ENCODE assay signal across 8 cellular contexts in genomic region chrX:41332988-41333743, GRCh38. TPM values are rescaled to one million over a fixed set of nuclear protein-coding genes. Genes with fewer than 3 reads are reported as not detected.
DNase-seq lines count a peak whose midpoint lies in the region; ATAC-seq and TF ChIP-seq lines count a peak whose summit lies in the region.

No MANE protein-coding gene starts in this region.

- H3K4me1 ChIP-seq in Caco-2 (peaks cover 8% of the 10 kb centered on the region; the same call in 1 of the 2 replicates), OCI-LY7 (ENCODE audit: insufficient read depth, low read length, poor library complexity, severe bottlenecking) (peaks cover 44% of the 10 kb centered on the region), mucosa of rectum (ENCODE audit: control insufficient read depth in 2 of 2, insufficient read depth in 2 of 2, low read length in 2 of 2) (peaks cover 20 to 25% of the 10 kb centered on the region in 2 donors)

- H3K27ac ChIP-seq in OCI-LY7 (ENCODE audit: low read depth, low read length, poor library complexity, severe bottlenecking), result peak overlapping the region; percentile 93
- peak overlapping the region; percentile 99 to 100 for H3K27ac ChIP-seq in mucosa of rectum (ENCODE audit: low read depth in 2 of 2, low read length in 2 of 2)

- BruUV-seq in Caco-2 (replicated peaks; lab: Mats Ljungman, UMichigan) (no TSS peak), OCI-LY7 (replicated peaks; lab: Mats Ljungman, UMichigan) (no TSS peak)

- peak overlapping the region; percentile 85 for H3K4me3 ChIP-seq in Caco-2 (ENCODE audit: low read depth, low read length)
- H3K4me3 ChIP-seq in OCI-LY7 (ENCODE audit: low read depth, low read length, poor library complexity, severe bottlenecking), result peak overlapping the region; percentile 100
- H3K4me3 ChIP-seq in epithelial cell of proximal tubule (ENCODE audit: low read depth, low read length), result peak overlapping the region; percentile 94
- H3K4me3 ChIP-seq in mucosa of rectum (ENCODE audit: low read length in 2 of 2), result peak overlapping the region; percentile 94 to 95

- peak overlapping the region; percentile 88 for H3K4me3 Mint-ChIP-seq in Caco-2 (ENCODE audit: unreplicated experiment)

- H3K9me3 ChIP-seq in Caco-2, result no peaks in the 10 kb centered on the region
- H3K9me3 ChIP-seq in OCI-LY7 (ENCODE audit: low read length), result no peaks in the 10 kb centered on the region
- H3K9me3 ChIP-seq in mucosa of rectum (ENCODE audit: control insufficient read depth in 2 of 2, low read length in 2 of 2), result no peaks in the 10 kb centered on the region

- POLR2A ChIA-PET in Caco-2 (lab: Charles Lee) (interaction anchor here (0.6 to 0.8 kb wide), 4 partner anchors 41 to 336 kb away, joined by 3 to 5 read pairs (median 4); no protein-coding TSS in a partner anchor), OCI-LY7 (lab: Charles Lee) (interaction anchor here (0.6 to 1.3 kb wide), 7 partner anchors 8 to 437 kb away, joined by 3 to 9 read pairs (median 3); partner anchors contain the start of gene USP9X)

- H4K20me1 ChIP-seq in OCI-LY7 (ENCODE audit: insufficient read depth, low read length), result peaks cover 29% of the 10 kb centered on the region

- H3K4me2 ChIP-seq in OCI-LY7 (ENCODE audit: low read length), result peak overlapping the region; percentile 97

- DNase-seq in Caco-2, result peak; percentile 87 to 91
- DNase-seq in HuH-7.5 (ENCODE audit: low spot score), result peak; percentile 62
- DNase-seq in OCI-LY7 (ENCODE audit: low spot score), result peak; percentile 87
- peak; percentile 83 for DNase-seq in activated T-cell treated with anti-CD3 and anti-CD28 coated beads for 48 hours (ENCODE audit: low read depth)
- DNase-seq in epithelial cell of proximal tubule (ENCODE audit: low read depth), result peak; percentile 26
- peak; percentile 47 to 88 for DNase-seq in stimulated activated CD8-positive, alpha-beta memory T cell treated with anti-CD3 and anti-CD28 coated beads, Interleukin-4, amount 100 ng/mL, for 4 hours (ENCODE audit: low read depth in 2 of 2, low spot score in 1 of 2)

- H3K79me2 ChIP-seq in OCI-LY7 (ENCODE audit: insufficient read depth, low read depth, low read length), result peaks cover 54% of the 10 kb centered on the region

- H3K4me1 Mint-ChIP-seq in Caco-2 (ENCODE audit: low read depth, unreplicated experiment), result no peaks in the 10 kb centered on the region

- intact Hi-C loops in Caco-2 (cut with micrococcal nuclease; ENCODE audit: unreplicated experiment) (loop anchor here (2.0 to 10.0 kb wide), 3 partner anchors 112 to 248 kb away; partner anchors contain the start of genes NYX and USP9X), OCI-LY7 (cut with micrococcal nuclease; ENCODE audit: unreplicated experiment) (loop anchor here (1.0 to 10.0 kb wide), 5 partner anchors 57 to 598 kb away; partner anchors contain the start of genes MED14 and USP9X)

- H3K27me3 Mint-ChIP-seq in Caco-2 (ENCODE audit: insufficient read depth, unreplicated experiment), result no peaks in the 10 kb centered on the region

- peaks cover 57% of the 10 kb centered on the region for H3K36me3 Mint-ChIP-seq in Caco-2 (ENCODE audit: insufficient read depth, unreplicated experiment)

- H3K9me3 Mint-ChIP-seq in Caco-2 (ENCODE audit: unreplicated experiment), result no peaks in the 10 kb centered on the region

- H3K27me3 ChIP-seq in Caco-2 (replicated peaks; ENCODE audit: control insufficient read depth, insufficient read depth, low read length) (no peaks in the 10 kb centered on the region), mucosa of rectum (ENCODE audit: control insufficient read depth in 2 of 2, insufficient read depth in 2 of 2, low read length in 2 of 2) (no peaks in the 10 kb centered on the region)

- peak overlapping the region; percentile 98 to 100 for H3K9ac ChIP-seq in mucosa of rectum (ENCODE audit: low read depth in 1 of 2, low read length in 2 of 2)

- CTCF ChIA-PET in Caco-2 (lab: Charles Lee) (no interaction called here), OCI-LY7 (lab: Charles Lee; ENCODE audit: unreplicated experiment) (interaction anchor here (0.6 kb wide), 1 partner anchor 53 kb away, joined by 6 read pairs; no protein-coding TSS in a partner anchor)

- no peaks in the 10 kb centered on the region for H3K9me2 ChIP-seq in OCI-LY7 (ENCODE audit: insufficient read depth, low read length)

- peak; percentile 37 for ATAC-seq in GM21515 (IDR thresholded peaks at IDR 0.05; ENCODE audit: unreplicated experiment)

- TF ChIP-seq CTCF in Caco-2 (IDR thresholded peaks at IDR 0.05; ENCODE audit: insufficient read depth in 1 of 2, low read depth in 1 of 2, low read length in 1 of 2, severe bottlenecking in 1 of 2, unreplicated experiment in 1 of 2), result no peak
- TF ChIP-seq CTCF in OCI-LY7 (conservative IDR thresholded peaks at IDR 0.05; ENCODE audit: low read length), result no peak
- no peak for TF ChIP-seq CTCF in epithelial cell of proximal tubule (conservative IDR thresholded peaks at IDR 0.05; ENCODE audit: low read depth, low read length)

- H3K36me3 ChIP-seq in Caco-2 (ENCODE audit: control insufficient read depth, insufficient read depth, low read length) (no peaks in the 10 kb centered on the region; the same call in 1 of the 2 replicates), OCI-LY7 (ENCODE audit: insufficient read depth, low read length) (peaks cover 39% of the 10 kb centered on the region), mucosa of rectum (ENCODE audit: control insufficient read depth in 2 of 2, insufficient read depth in 2 of 2, low read length in 2 of 2) (no peaks in the 10 kb centered on the region)

- peak overlapping the region; percentile 71 for H2AFZ ChIP-seq in OCI-LY7 (ENCODE audit: low read length)

- peak overlapping the region; percentile 100 for H3K27ac Mint-ChIP-seq in Caco-2 (ENCODE audit: unreplicated experiment)

RNA-seq across cellular contexts. Expression of gene DDX3X, which starts 0.8 kb away (rescaled TPM):
- total RNA-seq in Caco-2 (2022) (281 and 302 TPM in 2 replicates), OCI-LY7 (2022) (85.0 and 96.4 TPM in 2 replicates), epithelial cell of proximal tubule (87.6 and 202 TPM in 2 replicates)
- total RNA-seq in OCI-LY7 (2014; rRNA removed; shearing (Covaris generic)), result 69.6 and 75.1 TPM in 2 replicates

Comparison
In these comparisons a context has a peak if more than half of its experiments do, and no peak if none do; other contexts are left out.
1. Peak in every context shown above with its lines: DNase-seq, ATAC-seq, H3K4me3 ChIP-seq and H3K27ac ChIP-seq.
2. DNase-seq: peak in every context shown above with its lines; median percentile 89 in Caco-2; 87 in OCI-LY7; 83 in activated T-cell treated with anti-CD3 and anti-CD28 coated beads for 48 hours; 68 in stimulated activated CD8-positive, alpha-beta memory T cell treated with anti-CD3 and anti-CD28 coated beads, Interleukin-4, amount 100 ng/mL, for 4 hours; 62 in HuH-7.5; 26 in epithelial cell of proximal tubule.